Comparison of ENCODE assay signal across 20 cellular contexts in the genomic region with DNA sequence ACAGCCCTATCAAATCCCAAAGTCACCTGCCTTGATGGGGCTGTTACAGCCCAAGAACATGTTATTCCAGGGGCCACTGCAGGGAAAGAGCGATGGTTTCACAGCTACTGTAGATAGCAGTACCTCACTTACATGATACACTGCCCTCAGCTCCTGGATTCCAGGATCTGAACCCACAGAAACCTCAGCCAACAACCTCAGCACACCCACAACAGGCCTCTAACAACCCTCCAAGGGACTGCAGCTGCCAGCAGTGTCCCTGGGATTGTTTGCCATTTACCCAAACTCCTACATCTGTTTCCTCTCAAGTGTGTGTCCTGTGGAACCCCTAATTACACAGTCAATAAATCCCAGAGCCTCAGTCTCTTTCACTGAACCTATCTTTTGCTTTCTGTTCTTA. TPM values are rescaled to one million over a fixed set of nuclear protein-coding genes. Genes with fewer than 3 reads are reported as not detected.
DNase-seq lines count a peak whose midpoint lies in the region; ATAC-seq, FAIRE-seq and TF ChIP-seq lines count a peak whose summit lies in the region.
"Had no signal": no experiment of that assay in that cellular context is flagged by ENCODE, and none has a peak within 500 bp of the region (broad histone marks: within the 10 kb centered on the region; RNA-seq: fewer than 3 reads in every experiment).

No MANE protein-coding gene starts in this region.

- H3K4me1 ChIP-seq in endodermal cell (ENCODE audit: control insufficient read depth, insufficient read depth, low read length) = peaks cover 19% of the 10 kb centered on the region
- H3K4me1 ChIP-seq: uterus had no signal

- no peak overlapping the region for H3K9ac ChIP-seq in endodermal cell (ENCODE audit: extremely low read depth, low read length, poor library complexity, severe bottlenecking)

- no peaks in the 10 kb centered on the region for H3K27me3 Mint-ChIP-seq in endodermal cell (ENCODE audit: insufficient read depth)

- H3K9me3 Mint-ChIP-seq in endodermal cell = no peaks in the 10 kb centered on the region

- no peaks in the 10 kb centered on the region for H3K9me3 ChIP-seq in endodermal cell (ENCODE audit: control insufficient read depth, low read length)
- H3K9me3 ChIP-seq: uterus had no signal

- no peak overlapping the region for H3K4me3 Mint-ChIP-seq in endodermal cell
- H3K4me3 Mint-ChIP-seq: B cell had no signal

- H3K36me3 ChIP-seq in endodermal cell (ENCODE audit: control insufficient read depth, insufficient read depth, low read length) = no peaks in the 10 kb centered on the region
- H3K36me3 ChIP-seq: uterus had no signal

- peak; percentile 25 for DNase-seq in activated T-cell treated with anti-CD3 and anti-CD28 coated beads for 24 hours (ENCODE audit: low read depth)
- no peak for DNase-seq in activated T-cell treated with anti-CD3 and anti-CD28 coated beads, Interleukin-2, amount 50 U/mL, for 1 hour
- DNase-seq in LHCN-M2 (ENCODE audit: low read depth) = peak; percentile 47
- DNase-seq in endodermal cell = no peak
- DNase-seq in stimulated activated CD8-positive, alpha-beta memory T cell treated with anti-CD3 and anti-CD28 coated beads, Interleukin-4, amount 100 ng/mL, for 48 hours = peak; percentile 70
- no peak for DNase-seq in GM12892 (ENCODE audit: insufficient read length)
- no peak for DNase-seq in dedifferentiated amniotic fluid mesenchymal stem cell (ENCODE audit: extremely low spot score)
- DNase-seq: activated CD4-positive, CD25-positive, alpha-beta regulatory T cell treated with anti-CD3 and anti-CD28 coated beads, Interleukin-2, amount 50 U/mL, for 72 hours; anterior cingulate cortex; DMS153; NCI-H1105; NCI-H510A treated with DMSO at 0.1 percent for 48 hours; small intestine; SW 1271; uterus had no signal

- H3K27ac Mint-ChIP-seq in endodermal cell = peak overlapping the region; percentile 31
- H3K27ac Mint-ChIP-seq: B cell had no signal

- H3K4me1 Mint-ChIP-seq in endodermal cell = peaks cover 56% of the 10 kb centered on the region
- H3K4me1 Mint-ChIP-seq: B cell had no signal

- no peak overlapping the region for H3K27ac ChIP-seq in endodermal cell (ENCODE audit: low read depth, low read length)
- H3K27ac ChIP-seq: uterus had no signal

- TF ChIP-seq CTCF in endodermal cell (conservative IDR thresholded peaks at IDR 0.05) = no peak

- H3K36me3 Mint-ChIP-seq in endodermal cell (ENCODE audit: low read depth) = peaks cover 5% of the 10 kb centered on the region

- H3K4me3 ChIP-seq in endodermal cell (ENCODE audit: low read length) = no peak overlapping the region
- H3K4me3 ChIP-seq: uterus had no signal

- TF ChIP-seq POLR2A in GM12892 (IDR thresholded peaks at IDR 0.05; ENCODE audit: low read depth, low read length) = no peak

- no peaks in the 10 kb centered on the region for H3K27me3 ChIP-seq in endodermal cell (ENCODE audit: control insufficient read depth, insufficient read depth, low read length, poor library complexity, severe bottlenecking)
- H3K27me3 ChIP-seq: uterus had no signal

- ATAC-seq in HG02678 (IDR thresholded peaks at IDR 0.05; ENCODE audit: unreplicated experiment) = no peak
- ATAC-seq: HepG2, Panc1 had no signal

- WGBS in endodermal cell (ENCODE audit: insufficient coverage in 1 of 2, insufficient read length in 1 of 2), 2 experiments = 90% methylated on average over 1 of the region's 1 CpG; no CpG with 5 or more reads in 1 of the 2 experiments

- FAIRE-seq in GM12892 (lab: Jason Lieb, UNC) = no peak
- FAIRE-seq: frontal cortex, HepG2, small intestine had no signal

RNA-seq across cellular contexts. Expression of gene OSBPL1A, which starts 28.2 kb away (rescaled TPM):
- total RNA-seq in LHCN-M2 (2014; rRNA removed) (13.9 and 19.2 TPM in 2 replicates), endodermal cell (10 to 100 TPM; 29.7 to 36.9 TPM)
- polyA plus RNA-seq in LHCN-M2 (2012) = 8.4 TPM
- polyA plus RNA-seq in endodermal cell (2013, experiment 1 of 2) = 36.8 TPM
- 33.2 TPM for polyA plus RNA-seq in endodermal cell (2013, experiment 2 of 2)
- not detected for polyA plus RNA-seq in GM12892 (2012; ENCODE audit: missing spikeins)
- polyA plus RNA-seq: HepG2 had no signal

RNA-seq across cellular contexts. Expression of gene IMPACT, which starts 57.0 kb away (rescaled TPM):
- 36.1 and 38.8 TPM in 2 replicates for total RNA-seq in LHCN-M2 (2014; rRNA removed)
- 19.3 TPM for polyA plus RNA-seq in LHCN-M2 (2012)
- total RNA-seq in endodermal cell = 10 to 100 TPM; 44.0 to 59.2 TPM
- polyA plus RNA-seq in endodermal cell (2013, experiment 1 of 2) = 29.7 TPM
- 28.3 TPM for polyA plus RNA-seq in endodermal cell (2013, experiment 2 of 2)
- 1.6 TPM for polyA plus RNA-seq in GM12892 (2012; ENCODE audit: missing spikeins)

Comparison
In these comparisons a context has a peak if more than half of its experiments do, and no peak if none do; other contexts are left out.
1. DNase-seq: peak in activated T-cell treated with anti-CD3 and anti-CD28 coated beads for 24 hours (single experiment), LHCN-M2 (single experiment) and stimulated activated CD8-positive, alpha-beta memory T cell treated with anti-CD3 and anti-CD28 coated beads, Interleukin-4, amount 100 ng/mL, for 48 hours (single experiment); none in activated T-cell treated with anti-CD3 and anti-CD28 coated beads, Interleukin-2, amount 50 U/mL, for 1 hour (single experiment), endodermal cell (single experiment), GM12892 (single experiment) and dedifferentiated amniotic fluid mesenchymal stem cell (single experiment).